ENCODE assay signal across 1 cellular context in genomic region chr4:89486042-89486441, GRCh38.
TF ChIP-seq lines count a peak whose summit lies in the region.

No MANE protein-coding gene starts in this region.

TF ChIP-seq in GM23338, 12 proteins besides CTCF, POLR2A, EP300 and RAD21 (continued from another document):
- TF ChIP-seq ETS1 (IDR thresholded peaks at IDR 0.05) (no peak), STAT1 (IDR thresholded peaks at IDR 0.05; ENCODE audit: unreplicated experiment) (no peak), EZH2phosphoT487 (IDR thresholded peaks at IDR 0.05; ENCODE audit: unreplicated experiment) (no peak), EZH2 (IDR thresholded peaks at IDR 0.05; ENCODE audit: low read depth, unreplicated experiment) (no peak), REST (IDR thresholded peaks at IDR 0.05; ENCODE audit: unreplicated experiment) (no peak), JUNB (IDR thresholded peaks at IDR 0.05; ENCODE audit: unreplicated experiment) (no peak), ZNF331 (CRISPR knock-in tag; IDR thresholded peaks at IDR 0.05; ENCODE audit: low read depth) (no peak), ZNF114 (CRISPR knock-in tag; IDR thresholded peaks at IDR 0.05) (no peak), NANOG (IDR thresholded peaks at IDR 0.05; ENCODE audit: borderline replicate concordance) (no peak), POLR2AphosphoS5 (IDR thresholded peaks at IDR 0.05; ENCODE audit: low read depth) (no peak), CREB1 (CRISPR knock-in tag; IDR thresholded peaks at IDR 0.05; ENCODE audit: low read depth) (no peak)
